1 cellular context compared by ENCODE assay signal in the genomic region with DNA sequence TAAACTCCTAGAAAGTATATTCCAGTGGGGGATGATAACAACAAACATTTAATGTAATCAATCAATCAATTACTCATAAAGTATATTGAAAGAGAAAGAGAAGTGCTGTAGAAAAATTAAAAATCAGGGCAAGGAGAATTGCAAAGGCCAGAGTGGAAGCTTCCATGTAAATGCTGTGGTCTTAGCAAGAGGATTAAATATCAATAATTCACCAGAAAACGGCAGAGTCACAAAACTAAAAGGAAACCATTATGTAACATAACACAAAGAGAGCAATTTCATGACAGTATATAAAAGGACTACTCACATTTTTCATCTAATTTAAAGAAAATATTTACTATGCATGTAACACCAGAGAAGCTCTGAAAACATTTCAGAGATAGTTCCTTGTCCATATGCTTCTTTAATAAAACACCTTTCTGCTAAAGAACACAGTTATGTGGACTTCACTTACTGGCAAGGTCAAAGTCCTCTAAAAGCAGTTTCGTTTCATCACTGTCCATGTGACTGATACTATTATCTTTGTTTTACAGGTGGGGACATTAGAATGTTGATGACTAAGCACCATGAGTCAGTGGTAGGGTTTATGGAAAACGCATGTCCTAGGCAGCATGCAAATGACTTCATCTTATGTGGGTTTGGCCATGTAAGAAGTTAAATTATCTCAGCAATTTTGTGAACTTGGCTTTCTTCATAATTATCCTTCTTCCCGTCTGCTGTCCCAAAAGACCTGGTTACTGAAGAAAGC.
TF ChIP-seq lines count a peak whose summit lies in the region.

No MANE protein-coding gene starts in this region.

TF ChIP-seq in K562, 482 proteins besides CTCF, POLR2A, EP300 and RAD21 (continued from another document and continues in another):
- TF ChIP-seq RUNX1 (IDR thresholded peaks at IDR 0.05; ENCODE audit: low read depth) (no peak), NFE2 (IDR thresholded peaks at IDR 0.05; ENCODE audit: low read depth) (peak; percentile 94), RNF2 (IDR thresholded peaks at IDR 0.05) (peak; percentile 81; the same call in 1 of the 2 replicates), SMC3 (conservative IDR thresholded peaks at IDR 0.05; ENCODE audit: insufficient read depth, low read depth, low read length) (no peak), CEBPB (tag; IDR thresholded peaks at IDR 0.05) (0 out of 2 replicates have a peak, but pooled peaks have one; percentile 37), DIDO1 (tag; IDR thresholded peaks at IDR 0.05; ENCODE audit: low read depth) (no peak), HNRNPLL (IDR thresholded peaks at IDR 0.05; ENCODE audit: low read depth, low read length, poor library complexity, severe bottlenecking) (no peak), NONO (IDR thresholded peaks at IDR 0.05; ENCODE audit: low read depth in 2 of 2, low read length in 1 of 2) (no peak), ARID1B (IDR thresholded peaks at IDR 0.05) (peak; percentile 94), ATF1 (CRISPR knock-in tag; IDR thresholded peaks at IDR 0.05) (no peak), ATF1 (tag; IDR thresholded peaks at IDR 0.05) (peak; percentile 71), TCFL5 (CRISPR knock-in tag; conservative IDR thresholded peaks at IDR 0.05) (no peak), ZNF583 (CRISPR knock-in tag; IDR thresholded peaks at IDR 0.05) (no peak), NRF1 (conservative IDR thresholded peaks at IDR 0.05 in 1 of 2, IDR thresholded peaks at IDR 0.05 in 1 of 2) (peak; percentile 58 to 71), KAT7 (CRISPR knock-in tag; IDR thresholded peaks at IDR 0.05; ENCODE audit: borderline replicate concordance) (no peak), ZC3H8 (IDR thresholded peaks at IDR 0.05) (no peak), ZNF830 (CRISPR knock-in tag; IDR thresholded peaks at IDR 0.05) (no peak), EHMT2 (IDR thresholded peaks at IDR 0.05) (peak; percentile 57), OTX1 (CRISPR knock-in tag; IDR thresholded peaks at IDR 0.05) (no peak), HDAC1 (IDR thresholded peaks at IDR 0.05) (peak in 1 of 2 experiments; percentile 19; a peak in 1 of 4 replicates), ZNF76 (CRISPR knock-in tag; IDR thresholded peaks at IDR 0.05; ENCODE audit: borderline replicate concordance) (no peak), TAF9B (IDR thresholded peaks at IDR 0.05; ENCODE audit: partially characterized antibody) (peak; percentile 89), RBBP5 (IDR thresholded peaks at IDR 0.05; ENCODE audit: borderline replicate concordance, insufficient read depth, low read length, poor library complexity, severe bottlenecking) (no peak), ZSCAN32 (CRISPR knock-in tag; IDR thresholded peaks at IDR 0.05) (no peak), TAL1 (IDR thresholded peaks at IDR 0.05) (peak; percentile 79), CC2D1A (IDR thresholded peaks at IDR 0.05) (no peak), FUS (optimal IDR thresholded peaks at IDR 0.05; ENCODE audit: low read depth, low read length) (no peak), BHLHE40 (IDR thresholded peaks at IDR 0.05; ENCODE audit: low read length) (peak; percentile 45; the same call in 1 of the 2 replicates), EWSR1 (IDR thresholded peaks at IDR 0.05; ENCODE audit: borderline replicate concordance, low read depth, partially characterized antibody) (no peak), TCF3 (CRISPR knock-in tag; IDR thresholded peaks at IDR 0.05) (peak; percentile 86), ZKSCAN3 (CRISPR knock-in tag; IDR thresholded peaks at IDR 0.05) (no peak), SMAD1 (IDR thresholded peaks at IDR 0.05; ENCODE audit: low read depth, low read length, partially characterized antibody) (no peak), FOS (IDR thresholded peaks at IDR 0.05; ENCODE audit: extremely low read depth, insufficient read length) (peak; percentile 65)
- TF ChIP-seq, protein P1, sequence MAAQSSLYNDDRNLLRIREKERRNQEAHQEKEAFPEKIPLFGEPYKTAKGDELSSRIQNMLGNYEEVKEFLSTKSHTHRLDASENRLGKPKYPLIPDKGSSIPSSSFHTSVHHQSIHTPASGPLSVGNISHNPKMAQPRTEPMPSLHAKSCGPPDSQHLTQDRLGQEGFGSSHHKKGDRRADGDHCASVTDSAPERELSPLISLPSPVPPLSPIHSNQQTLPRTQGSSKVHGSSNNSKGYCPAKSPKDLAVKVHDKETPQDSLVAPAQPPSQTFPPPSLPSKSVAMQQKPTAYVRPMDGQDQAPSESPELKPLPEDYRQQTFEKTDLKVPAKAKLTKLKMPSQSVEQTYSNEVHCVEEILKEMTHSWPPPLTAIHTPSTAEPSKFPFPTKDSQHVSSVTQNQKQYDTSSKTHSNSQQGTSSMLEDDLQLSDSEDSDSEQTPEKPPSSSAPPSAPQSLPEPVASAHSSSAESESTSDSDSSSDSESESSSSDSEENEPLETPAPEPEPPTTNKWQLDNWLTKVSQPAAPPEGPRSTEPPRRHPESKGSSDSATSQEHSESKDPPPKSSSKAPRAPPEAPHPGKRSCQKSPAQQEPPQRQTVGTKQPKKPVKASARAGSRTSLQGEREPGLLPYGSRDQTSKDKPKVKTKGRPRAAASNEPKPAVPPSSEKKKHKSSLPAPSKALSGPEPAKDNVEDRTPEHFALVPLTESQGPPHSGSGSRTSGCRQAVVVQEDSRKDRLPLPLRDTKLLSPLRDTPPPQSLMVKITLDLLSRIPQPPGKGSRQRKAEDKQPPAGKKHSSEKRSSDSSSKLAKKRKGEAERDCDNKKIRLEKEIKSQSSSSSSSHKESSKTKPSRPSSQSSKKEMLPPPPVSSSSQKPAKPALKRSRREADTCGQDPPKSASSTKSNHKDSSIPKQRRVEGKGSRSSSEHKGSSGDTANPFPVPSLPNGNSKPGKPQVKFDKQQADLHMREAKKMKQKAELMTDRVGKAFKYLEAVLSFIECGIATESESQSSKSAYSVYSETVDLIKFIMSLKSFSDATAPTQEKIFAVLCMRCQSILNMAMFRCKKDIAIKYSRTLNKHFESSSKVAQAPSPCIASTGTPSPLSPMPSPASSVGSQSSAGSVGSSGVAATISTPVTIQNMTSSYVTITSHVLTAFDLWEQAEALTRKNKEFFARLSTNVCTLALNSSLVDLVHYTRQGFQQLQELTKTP (IDR thresholded peaks at IDR 0.05; ENCODE audit: low read depth in 1 of 2, partially characterized antibody in 2 of 2), result peak in 1 of 2 experiments; percentile 48
- TF ChIP-seq, protein P2, sequence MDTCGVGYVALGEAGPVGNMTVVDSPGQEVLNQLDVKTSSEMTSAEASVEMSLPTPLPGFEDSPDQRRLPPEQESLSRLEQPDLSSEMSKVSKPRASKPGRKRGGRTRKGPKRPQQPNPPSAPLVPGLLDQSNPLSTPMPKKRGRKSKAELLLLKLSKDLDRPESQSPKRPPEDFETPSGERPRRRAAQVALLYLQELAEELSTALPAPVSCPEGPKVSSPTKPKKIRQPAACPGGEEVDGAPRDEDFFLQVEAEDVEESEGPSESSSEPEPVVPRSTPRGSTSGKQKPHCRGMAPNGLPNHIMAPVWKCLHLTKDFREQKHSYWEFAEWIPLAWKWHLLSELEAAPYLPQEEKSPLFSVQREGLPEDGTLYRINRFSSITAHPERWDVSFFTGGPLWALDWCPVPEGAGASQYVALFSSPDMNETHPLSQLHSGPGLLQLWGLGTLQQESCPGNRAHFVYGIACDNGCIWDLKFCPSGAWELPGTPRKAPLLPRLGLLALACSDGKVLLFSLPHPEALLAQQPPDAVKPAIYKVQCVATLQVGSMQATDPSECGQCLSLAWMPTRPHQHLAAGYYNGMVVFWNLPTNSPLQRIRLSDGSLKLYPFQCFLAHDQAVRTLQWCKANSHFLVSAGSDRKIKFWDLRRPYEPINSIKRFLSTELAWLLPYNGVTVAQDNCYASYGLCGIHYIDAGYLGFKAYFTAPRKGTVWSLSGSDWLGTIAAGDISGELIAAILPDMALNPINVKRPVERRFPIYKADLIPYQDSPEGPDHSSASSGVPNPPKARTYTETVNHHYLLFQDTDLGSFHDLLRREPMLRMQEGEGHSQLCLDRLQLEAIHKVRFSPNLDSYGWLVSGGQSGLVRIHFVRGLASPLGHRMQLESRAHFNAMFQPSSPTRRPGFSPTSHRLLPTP (IDR thresholded peaks at IDR 0.05; ENCODE audit: borderline replicate concordance, extremely low read depth, insufficient read length), result no peak
- TF ChIP-seq, protein P3, sequence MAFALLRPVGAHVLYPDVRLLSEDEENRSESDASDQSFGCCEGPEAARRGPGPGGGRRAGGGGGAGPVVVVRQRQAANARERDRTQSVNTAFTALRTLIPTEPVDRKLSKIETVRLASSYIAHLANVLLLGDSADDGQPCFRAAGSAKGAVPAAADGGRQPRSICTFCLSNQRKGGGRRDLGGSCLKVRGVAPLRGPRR (CRISPR knock-in tag; IDR thresholded peaks at IDR 0.05), result no peak
- TF ChIP-seq, protein P4, sequence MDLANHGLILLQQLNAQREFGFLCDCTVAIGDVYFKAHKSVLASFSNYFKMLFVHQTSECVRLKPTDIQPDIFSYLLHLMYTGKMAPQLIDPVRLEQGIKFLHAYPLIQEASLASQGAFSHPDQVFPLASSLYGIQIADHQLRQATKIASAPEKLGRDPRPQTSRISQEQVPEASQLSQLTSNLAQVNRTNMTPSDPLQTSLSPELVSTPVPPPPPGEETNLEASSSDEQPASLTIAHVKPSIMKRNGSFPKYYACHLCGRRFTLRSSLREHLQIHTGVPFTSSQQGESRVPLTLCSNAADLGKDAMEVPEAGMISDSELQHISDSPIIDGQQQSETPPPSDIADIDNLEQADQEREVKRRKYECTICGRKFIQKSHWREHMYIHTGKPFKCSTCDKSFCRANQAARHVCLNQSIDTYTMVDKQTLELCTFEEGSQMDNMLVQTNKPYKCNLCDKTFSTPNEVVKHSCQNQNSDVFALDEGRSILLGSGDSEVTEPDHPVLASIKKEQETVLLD (IDR thresholded peaks at IDR 0.05), result no peak
- TF ChIP-seq, protein P5, sequence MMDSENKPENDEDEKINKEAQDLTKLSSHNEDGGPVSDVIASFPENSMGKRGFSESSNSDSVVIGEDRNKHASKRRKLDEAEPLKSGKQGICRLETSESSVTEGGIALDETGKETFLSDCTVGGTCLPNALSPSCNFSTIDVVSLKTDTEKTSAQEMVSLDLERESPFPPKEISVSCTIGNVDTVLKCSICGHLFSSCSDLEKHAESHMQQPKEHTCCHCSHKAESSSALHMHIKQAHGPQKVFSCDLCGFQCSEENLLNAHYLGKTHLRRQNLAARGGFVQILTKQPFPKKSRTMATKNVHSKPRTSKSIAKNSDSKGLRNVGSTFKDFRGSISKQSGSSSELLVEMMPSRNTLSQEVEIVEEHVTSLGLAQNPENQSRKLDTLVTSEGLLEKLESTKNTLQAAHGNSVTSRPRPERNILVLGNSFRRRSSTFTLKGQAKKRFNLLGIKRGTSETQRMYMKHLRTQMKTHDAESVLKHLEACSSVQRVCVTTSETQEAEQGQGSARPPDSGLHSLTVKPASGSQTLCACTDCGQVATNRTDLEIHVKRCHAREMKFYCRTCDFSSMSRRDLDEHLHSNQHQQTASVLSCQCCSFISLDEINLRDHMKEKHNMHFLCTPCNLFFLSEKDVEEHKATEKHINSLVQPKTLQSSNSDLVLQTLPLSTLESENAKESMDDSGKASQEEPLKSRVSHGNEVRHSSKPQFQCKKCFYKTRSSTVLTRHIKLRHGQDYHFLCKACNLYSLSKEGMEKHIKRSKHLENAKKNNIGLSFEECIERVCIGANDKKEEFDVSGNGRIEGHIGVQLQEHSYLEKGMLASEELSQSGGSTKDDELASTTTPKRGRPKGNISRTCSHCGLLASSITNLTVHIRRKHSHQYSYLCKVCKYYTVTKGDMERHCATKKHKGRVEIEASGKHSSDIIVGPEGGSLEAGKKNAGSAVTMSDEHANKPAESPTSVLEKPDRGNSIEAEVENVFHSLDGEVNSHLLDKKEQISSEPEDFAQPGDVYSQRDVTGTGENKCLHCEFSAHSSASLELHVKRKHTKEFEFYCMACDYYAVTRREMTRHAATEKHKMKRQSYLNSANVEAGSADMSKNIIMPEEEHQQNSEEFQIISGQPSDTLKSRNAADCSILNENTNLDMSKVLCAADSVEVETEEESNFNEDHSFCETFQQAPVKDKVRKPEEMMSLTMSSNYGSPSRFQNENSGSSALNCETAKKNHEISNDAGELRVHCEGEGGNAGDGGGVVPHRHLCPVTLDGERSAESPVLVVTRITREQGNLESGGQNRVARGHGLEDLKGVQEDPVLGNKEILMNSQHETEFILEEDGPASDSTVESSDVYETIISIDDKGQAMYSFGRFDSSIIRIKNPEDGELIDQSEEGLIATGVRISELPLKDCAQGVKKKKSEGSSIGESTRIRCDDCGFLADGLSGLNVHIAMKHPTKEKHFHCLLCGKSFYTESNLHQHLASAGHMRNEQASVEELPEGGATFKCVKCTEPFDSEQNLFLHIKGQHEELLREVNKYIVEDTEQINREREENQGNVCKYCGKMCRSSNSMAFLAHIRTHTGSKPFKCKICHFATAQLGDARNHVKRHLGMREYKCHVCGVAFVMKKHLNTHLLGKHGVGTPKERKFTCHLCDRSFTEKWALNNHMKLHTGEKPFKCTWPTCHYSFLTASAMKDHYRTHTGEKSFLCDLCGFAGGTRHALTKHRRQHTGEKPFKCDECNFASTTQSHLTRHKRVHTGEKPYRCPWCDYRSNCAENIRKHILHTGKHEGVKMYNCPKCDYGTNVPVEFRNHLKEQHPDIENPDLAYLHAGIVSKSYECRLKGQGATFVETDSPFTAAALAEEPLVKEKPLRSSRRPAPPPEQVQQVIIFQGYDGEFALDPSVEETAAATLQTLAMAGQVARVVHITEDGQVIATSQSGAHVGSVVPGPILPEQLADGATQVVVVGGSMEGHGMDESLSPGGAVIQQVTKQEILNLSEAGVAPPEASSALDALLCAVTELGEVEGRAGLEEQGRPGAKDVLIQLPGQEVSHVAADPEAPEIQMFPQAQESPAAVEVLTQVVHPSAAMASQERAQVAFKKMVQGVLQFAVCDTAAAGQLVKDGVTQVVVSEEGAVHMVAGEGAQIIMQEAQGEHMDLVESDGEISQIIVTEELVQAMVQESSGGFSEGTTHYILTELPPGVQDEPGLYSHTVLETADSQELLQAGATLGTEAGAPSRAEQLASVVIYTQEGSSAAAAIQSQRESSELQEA (IDR thresholded peaks at IDR 0.05; ENCODE audit: low read depth), result no peak
- TF ChIP-seq, protein P6, sequence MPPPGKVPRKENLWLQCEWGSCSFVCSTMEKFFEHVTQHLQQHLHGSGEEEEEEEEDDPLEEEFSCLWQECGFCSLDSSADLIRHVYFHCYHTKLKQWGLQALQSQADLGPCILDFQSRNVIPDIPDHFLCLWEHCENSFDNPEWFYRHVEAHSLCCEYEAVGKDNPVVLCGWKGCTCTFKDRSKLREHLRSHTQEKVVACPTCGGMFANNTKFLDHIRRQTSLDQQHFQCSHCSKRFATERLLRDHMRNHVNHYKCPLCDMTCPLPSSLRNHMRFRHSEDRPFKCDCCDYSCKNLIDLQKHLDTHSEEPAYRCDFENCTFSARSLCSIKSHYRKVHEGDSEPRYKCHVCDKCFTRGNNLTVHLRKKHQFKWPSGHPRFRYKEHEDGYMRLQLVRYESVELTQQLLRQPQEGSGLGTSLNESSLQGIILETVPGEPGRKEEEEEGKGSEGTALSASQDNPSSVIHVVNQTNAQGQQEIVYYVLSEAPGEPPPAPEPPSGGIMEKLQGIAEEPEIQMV (tag; conservative IDR thresholded peaks at IDR 0.05; ENCODE audit: low read depth), result no peak
- TF ChIP-seq, protein P7, sequence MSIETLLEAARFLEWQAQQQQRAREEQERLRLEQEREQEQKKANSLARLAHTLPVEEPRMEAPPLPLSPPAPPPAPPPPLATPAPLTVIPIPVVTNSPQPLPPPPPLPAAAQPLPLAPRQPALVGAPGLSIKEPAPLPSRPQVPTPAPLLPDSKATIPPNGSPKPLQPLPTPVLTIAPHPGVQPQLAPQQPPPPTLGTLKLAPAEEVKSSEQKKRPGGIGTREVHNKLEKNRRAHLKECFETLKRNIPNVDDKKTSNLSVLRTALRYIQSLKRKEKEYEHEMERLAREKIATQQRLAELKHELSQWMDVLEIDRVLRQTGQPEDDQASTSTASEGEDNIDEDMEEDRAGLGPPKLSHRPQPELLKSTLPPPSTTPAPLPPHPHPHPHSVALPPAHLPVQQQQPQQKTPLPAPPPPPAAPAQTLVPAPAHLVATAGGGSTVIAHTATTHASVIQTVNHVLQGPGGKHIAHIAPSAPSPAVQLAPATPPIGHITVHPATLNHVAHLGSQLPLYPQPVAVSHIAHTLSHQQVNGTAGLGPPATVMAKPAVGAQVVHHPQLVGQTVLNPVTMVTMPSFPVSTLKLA (conservative IDR thresholded peaks at IDR 0.05), result peak; percentile 56 to 70; a peak in 3 of 4 replicates
